In genomic region chr3:180196658-180197057, GRCh38 we compare ENCODE assay signal across 9 cellular contexts.
"Had no signal": no experiment of that assay in that cellular context is flagged by ENCODE, and none has a peak within 500 bp of the region (broad histone marks: within the 10 kb centered on the region; RNA-seq: fewer than 3 reads in every experiment).

No MANE protein-coding gene starts in this region.

- DNase-seq: GM23248, GOT3, H7, HFFc6, KBM-7 had no signal

- H3K4me1 ChIP-seq: HAP-1 had no signal

- H3K9me3 ChIP-seq: HAP-1 had no signal

- H3K36me3 ChIP-seq: HAP-1 had no signal

- ATAC-seq: HCT116, HepG2 had no signal

- H3K27ac ChIP-seq: GM23248, HL-60 had no signal

- H3K4me3 ChIP-seq: GM23248, HAP-1 had no signal

- H3K9ac ChIP-seq: GM23248 had no signal
